ENCODE assay signal across 8 cellular contexts in the genomic region with DNA sequence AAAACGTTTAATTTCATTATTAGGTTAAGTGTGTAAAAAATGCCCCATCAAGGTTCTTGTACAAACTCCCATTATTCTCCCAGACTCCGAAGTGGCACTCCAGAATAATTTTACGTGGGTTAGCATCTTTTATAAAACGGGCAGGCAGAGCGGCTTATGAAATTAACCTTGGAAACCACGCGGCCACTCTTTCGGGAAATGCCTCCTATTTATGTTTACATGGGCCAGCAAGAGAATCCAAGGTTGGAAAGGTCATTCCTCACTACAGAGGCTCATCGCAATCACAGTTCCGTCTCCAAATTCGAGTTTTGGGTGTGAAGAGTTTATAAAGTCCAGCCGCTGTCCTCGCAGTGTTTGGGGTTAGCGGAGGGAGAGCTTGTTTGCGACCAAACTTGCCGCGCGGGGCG. TPM values are rescaled to one million over a fixed set of nuclear protein-coding genes. Genes with fewer than 3 reads are reported as not detected.
DNase-seq lines count a peak whose midpoint lies in the region; ATAC-seq and TF ChIP-seq lines count a peak whose summit lies in the region.

No MANE protein-coding gene starts in this region.

- no peak for TF ChIP-seq CTCF in CD14-positive monocyte (IDR thresholded peaks at IDR 0.05)
- 0 out of 2 replicates have a peak, but pooled peaks have one; percentile 14 for TF ChIP-seq CTCF in KMS-11 (conservative IDR thresholded peaks at IDR 0.05; ENCODE audit: low read depth, low read length)
- no peak for TF ChIP-seq CTCF in choroid plexus epithelial cell (conservative IDR thresholded peaks at IDR 0.05; ENCODE audit: low read depth, low read length)
- TF ChIP-seq CTCF in nephron progenitor cell (IDR thresholded peaks at IDR 0.05) = no peak

- H3K4me3 Mint-ChIP-seq in CD14-positive monocyte (peak overlapping the region; percentile 91 to 93), nephron progenitor cell (peak overlapping the region; percentile 85)

- intact Hi-C loops in CD14-positive monocyte (cut with micrococcal nuclease) = loop anchor here (5.0 to 10.0 kb wide), 4 partner anchors 33 to 397 kb away; partner anchors contain the start of genes AFG3L2 (in 2 of the 2) and CHMP1B (in 1 of the 2)

- H4K20me1 ChIP-seq in KMS-11 (ENCODE audit: insufficient read depth) = no peaks in the 10 kb centered on the region

- H3K4me1 ChIP-seq in KMS-11 (ENCODE audit: low read depth, poor library complexity, severe bottlenecking) = peaks cover 18% of the 10 kb centered on the region

- DNase-seq in CD14-positive monocyte (ENCODE audit: low spot score) (no peak), choroid plexus epithelial cell (ENCODE audit: low read depth) (no peak), nephron progenitor cell (no peak), NCI-H524 (lab: John Stamatoyannopoulos, UW) (no peak), OCI-M2 (lab: John Stamatoyannopoulos, UW; ENCODE audit: unreplicated experiment) (no peak), kidney tubule cell (ENCODE audit: low spot score) (no peak)

- no peaks in the 10 kb centered on the region for H3K27me3 ChIP-seq in KMS-11 (ENCODE audit: insufficient read depth, low read depth)

- H3K36me3 Mint-ChIP-seq in CD14-positive monocyte (no peaks in the 10 kb centered on the region), nephron progenitor cell (ENCODE audit: low read depth) (peaks cover 1% of the 10 kb centered on the region)

- no peaks in the 10 kb centered on the region for H3K36me3 ChIP-seq in KMS-11 (ENCODE audit: insufficient read depth)

- H2AFZ ChIP-seq in KMS-11 (ENCODE audit: low read depth) = peak overlapping the region; percentile 80

- no peak for ATAC-seq in HG02970 (IDR thresholded peaks at IDR 0.05; ENCODE audit: low FRiP score, unreplicated experiment)

- peak overlapping the region; percentile 71 to 94 (median 89) for H3K27ac Mint-ChIP-seq in CD14-positive monocyte
- H3K27ac Mint-ChIP-seq in nephron progenitor cell = peak overlapping the region; percentile 94

- peak overlapping the region; percentile 92 for H3K9ac ChIP-seq in KMS-11

- H3K4me1 Mint-ChIP-seq in CD14-positive monocyte (peaks cover 51% of the 10 kb centered on the region), nephron progenitor cell (peaks cover 40% of the 10 kb centered on the region)

- H3K4me3 ChIP-seq in KMS-11 (IDR thresholded peaks at IDR 0.05; ENCODE audit: insufficient read depth, low read depth, low read length) (no peak overlapping the region), choroid plexus epithelial cell (ENCODE audit: low read depth, low read length) (peak overlapping the region; percentile 66)

- H3K9me3 Mint-ChIP-seq in CD14-positive monocyte (peaks cover 0 to 2% (median 0%) of the 10 kb centered on the region in 7 donors), nephron progenitor cell (no peaks in the 10 kb centered on the region)

- H3K79me2 ChIP-seq in KMS-11 (ENCODE audit: insufficient read depth, low read depth) = no peaks in the 10 kb centered on the region

- peak overlapping the region; percentile 94 for H3K27ac ChIP-seq in KMS-11

- H3K27me3 Mint-ChIP-seq in CD14-positive monocyte (ENCODE audit: low read depth in 3 of 3) = no peaks in the 10 kb centered on the region
- H3K27me3 Mint-ChIP-seq in nephron progenitor cell (ENCODE audit: low read depth, poor library complexity) = peaks cover 9% of the 10 kb centered on the region

- H3K4me2 ChIP-seq in KMS-11 = peak overlapping the region; percentile 35

RNA-seq across cellular contexts. Expression of gene IMPA2, which starts 1.2 kb away (rescaled TPM):
- polyA plus RNA-seq in CD14-positive monocyte = 100 to 1,000 TPM; 145 to 186 TPM
